In the genomic region with DNA sequence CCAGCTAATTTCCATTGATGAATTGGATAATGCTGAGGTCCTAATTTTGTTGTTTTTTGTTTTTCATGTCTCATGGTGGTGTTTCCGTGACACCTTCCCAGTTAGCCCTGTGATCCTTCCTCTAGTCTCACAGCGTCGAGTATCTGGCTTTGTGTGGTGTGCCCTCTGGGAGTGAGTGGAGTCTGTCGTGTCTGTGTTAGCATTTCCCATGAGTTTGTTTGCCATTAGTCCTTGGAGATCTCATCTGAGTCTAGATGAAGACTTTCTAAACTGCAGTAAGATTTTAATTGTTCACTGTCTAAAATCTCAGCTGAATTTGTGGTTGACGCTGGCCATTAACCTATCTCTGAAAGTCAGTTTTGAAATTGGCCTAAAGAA, we compare ENCODE assay signal across 21 cellular contexts.
DNase-seq lines count a peak whose midpoint lies in the region; ATAC-seq and TF ChIP-seq lines count a peak whose summit lies in the region.
"Had no signal": no experiment of that assay in that cellular context is flagged by ENCODE, and none has a peak within 500 bp of the region (broad histone marks: within the 10 kb centered on the region; RNA-seq: fewer than 3 reads in every experiment).

No MANE protein-coding gene starts in this region.

- H3K27ac ChIP-seq in heart right ventricle (peak overlapping the region in 8 of 10 donors; percentile 15 to 79 (median 55)), ovary (peak overlapping the region; percentile 53 to 73), tibial nerve (peak overlapping the region; percentile 35 to 83 (median 60)), Peyer's patch (no peak overlapping the region)
- H3K27ac ChIP-seq: neutrophil, SJSA1 had no signal

- TF ChIP-seq CTCF in heart right ventricle (IDR thresholded peaks at IDR 0.05) (no peak), chondrocyte (IDR thresholded peaks at IDR 0.05) (no peak), ovary (IDR thresholded peaks at IDR 0.05) (no peak), tibial nerve (IDR thresholded peaks at IDR 0.05) (no peak), Peyer's patch (IDR thresholded peaks at IDR 0.05) (no peak)

- H3K27ac Mint-ChIP-seq in chondrocyte (ENCODE audit: unreplicated experiment) = peak overlapping the region; percentile 87
- H3K27ac Mint-ChIP-seq: CD14-positive monocyte had no signal

- no peak for ATAC-seq in heart right ventricle

- intact Hi-C loops in heart right ventricle (cut with DNase I) (loop anchor here in 5 of 10 donors (5.0 to 10.0 kb wide), 4 partner anchors 260 to 467 kb away; a partner anchor contains a TSS), cardiac septum (cut with DNase I) (loop anchor here (10.0 kb wide), 1 partner anchor 467 kb away; a partner anchor contains a TSS), ovary (cut with DNase I) (loop anchor here in 1 of 4 donors (5.0 to 10.0 kb wide), 2 partner anchors 265 to 337 kb away; no protein-coding TSS in a partner anchor)

- H3K36me3 Mint-ChIP-seq in chondrocyte (ENCODE audit: low read depth) = peaks cover 3% of the 10 kb centered on the region

- no peak overlapping the region for H3K4me3 ChIP-seq in heart right ventricle
- H3K4me3 ChIP-seq in ovary = no peak overlapping the region
- no peak overlapping the region for H3K4me3 ChIP-seq in tibial nerve
- no peak overlapping the region for H3K4me3 ChIP-seq in Peyer's patch
- H3K4me3 ChIP-seq: esophagus squamous epithelium, SJSA1 had no signal

- peaks cover 0 to 39% (median 0%) of the 10 kb centered on the region in 9 donors for H3K36me3 ChIP-seq in heart right ventricle
- H3K36me3 ChIP-seq in ovary = no peaks in the 10 kb centered on the region
- H3K36me3 ChIP-seq in tibial nerve = no peaks in the 10 kb centered on the region
- H3K36me3 ChIP-seq in Peyer's patch = peaks cover 0 to 1% (median 0%) of the 10 kb centered on the region in 3 donors
- H3K36me3 ChIP-seq: neutrophil, SJSA1 had no signal

- 75 to 80% methylated on average over 5 of the region's 5 CpGs for WGBS in heart right ventricle, 2 donors
- WGBS in ovary, 3 donors = 86 to 88% (median 87%) methylated on average over 5 of the region's 5 CpGs
- 61 to 71% methylated on average over 5 of the region's 5 CpGs for WGBS in tibial nerve, 2 donors

- TF ChIP-seq POLR2A in ovary (IDR thresholded peaks at IDR 0.05) (no peak), tibial nerve (IDR thresholded peaks at IDR 0.05) (no peak), Peyer's patch (IDR thresholded peaks at IDR 0.05) (no peak)

- no peaks in the 10 kb centered on the region for H3K9me3 Mint-ChIP-seq in chondrocyte (ENCODE audit: low read depth)

- H3K4me1 Mint-ChIP-seq in chondrocyte (ENCODE audit: low read depth) = peaks cover 56% of the 10 kb centered on the region

- H3K9me3 ChIP-seq in heart right ventricle (no peaks in the 10 kb centered on the region), ovary (no peaks in the 10 kb centered on the region), tibial nerve (no peaks in the 10 kb centered on the region), Peyer's patch (no peaks in the 10 kb centered on the region)
- H3K9me3 ChIP-seq: esophagus squamous epithelium, neutrophil, SJSA1 had no signal

- H3K4me1 ChIP-seq in heart right ventricle = peaks cover 12 to 56% (median 44%) of the 10 kb centered on the region in 9 donors
- peaks cover 11% of the 10 kb centered on the region for H3K4me1 ChIP-seq in ovary (ENCODE audit: insufficient read depth)
- peaks cover 0 to 62% (median 6%) of the 10 kb centered on the region in 4 donors for H3K4me1 ChIP-seq in tibial nerve
- peaks cover 0 to 38% (median 0%) of the 10 kb centered on the region in 4 donors for H3K4me1 ChIP-seq in Peyer's patch

- H3K27me3 ChIP-seq in heart right ventricle = no peaks in the 10 kb centered on the region
- H3K27me3 ChIP-seq in ovary = no peaks in the 10 kb centered on the region
- no peaks in the 10 kb centered on the region for H3K27me3 ChIP-seq in tibial nerve
- H3K27me3 ChIP-seq in Peyer's patch = no peaks in the 10 kb centered on the region
- H3K27me3 ChIP-seq: esophagus squamous epithelium, neutrophil, SJSA1 had no signal

- H3K4me3 Mint-ChIP-seq in chondrocyte (ENCODE audit: unreplicated experiment) = no peak overlapping the region
- H3K4me3 Mint-ChIP-seq: CD14-positive monocyte had no signal

- DNase-seq in heart right ventricle (no peak), cardiac septum (ENCODE audit: low spot score) (no peak), chondrocyte (ENCODE audit: low spot score) (no peak), ovary (no peak), tibial nerve (ENCODE audit: low spot score in 2 of 2) (no peak), Peyer's patch (no peak), NCI-H2107 (lab: John Stamatoyannopoulos, UW) (no peak)
- no peak for DNase-seq in stimulated activated CD4-positive, alpha-beta T cell treated with anti-CD3 and anti-CD28 coated beads, Interleukin-4, amount 100 ng/mL, for 24 hours
- DNase-seq: activated CD4-positive, alpha-beta T cell treated with anti-CD3 and anti-CD28 coated beads for 4 hours; activated naive CD4-positive, alpha-beta T cell treated with anti-CD3 and anti-CD28 coated beads, Interleukin-2, amount 50 U/mL, for 16 hours; DMS53; esophagus squamous epithelium; head of caudate nucleus; KBM-7; NCI-H1048; NCI-H2081 treated with DMSO at 0.1 percent for 48 hours; NCI-H526 treated with DMSO at 0.1 percent for 48 hours; T-helper 9 cell had no signal

- TF ChIP-seq EP300 in ovary (IDR thresholded peaks at IDR 0.05) = no peak
- TF ChIP-seq EP300 in tibial nerve (IDR thresholded peaks at IDR 0.05) = no peak

- H3K27me3 Mint-ChIP-seq in chondrocyte (ENCODE audit: low read depth) = no peaks in the 10 kb centered on the region

Comparison
In these comparisons a context has a peak if more than half of its experiments do, and no peak if none do; other contexts are left out.
1. H3K27ac ChIP-seq: peak in heart right ventricle (8 of 10), ovary (2 of 2) and tibial nerve (4 of 4); none in Peyer's patch (0 of 4).